8 cellular contexts compared by ENCODE assay signal in the genomic region with DNA sequence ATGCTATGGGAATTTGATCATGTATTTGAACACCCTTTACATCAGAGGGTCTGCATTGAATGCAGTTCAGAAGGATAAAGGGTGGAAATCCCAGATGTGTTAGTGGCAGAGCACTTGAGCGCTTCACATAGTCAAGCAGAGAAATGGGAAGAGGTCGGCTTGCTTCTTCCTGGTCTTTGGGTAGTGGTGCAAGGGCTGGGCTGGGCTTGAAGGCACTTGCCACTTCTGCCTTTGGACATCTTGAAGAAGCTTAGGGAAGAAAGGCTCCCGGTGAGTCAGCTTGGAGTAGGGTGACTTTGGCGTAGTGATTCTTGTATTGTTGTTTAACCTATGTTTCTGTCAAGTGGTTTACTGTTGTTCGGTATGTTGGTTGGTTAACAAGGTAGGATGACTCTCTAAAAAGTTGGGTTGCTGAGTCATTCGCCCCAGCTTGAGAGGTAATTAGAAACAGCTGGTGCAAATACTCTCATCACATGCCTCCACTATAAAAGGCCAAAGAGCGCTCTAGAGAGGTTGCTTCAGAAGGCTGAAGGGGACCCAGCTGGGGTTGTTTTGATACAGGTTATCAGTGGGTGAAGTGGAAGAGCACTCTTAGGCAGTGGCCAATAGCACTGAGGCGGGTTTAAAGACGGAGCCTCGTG. TPM values are rescaled to one million over a fixed set of nuclear protein-coding genes. Genes with fewer than 3 reads are reported as not detected.
DNase-seq lines count a peak whose midpoint lies in the region; ATAC-seq lines count a peak whose summit lies in the region.

No MANE protein-coding gene starts in this region.

- no peak overlapping the region for H2BK5ac ChIP-seq in mesenchymal stem cell (ENCODE audit: low read depth, low read length, poor library complexity, severe bottlenecking)

- peak overlapping the region; percentile 78 for H3K4me3 Mint-ChIP-seq in activated CD4-positive, alpha-beta T cell treated with anti-CD3 and anti-CD28 coated beads, Interleukin-2, amount 10 ng/mL, durations not matched to agents 7 days and 5 days
- peak overlapping the region; percentile 87 to 89 for H3K4me3 Mint-ChIP-seq in effector memory CD8-positive, alpha-beta T cell
- H3K4me3 Mint-ChIP-seq in stimulated activated effector memory CD8-positive, alpha-beta T cell treated with anti-CD3 and anti-CD28 coated beads, Interleukin-12 subunit alpha, Interleukin-12 subunit beta, amount 100 ng/mL, for 72 hours, result peak overlapping the region; percentile 79

- no peak overlapping the region for H4K91ac ChIP-seq in mesenchymal stem cell (ENCODE audit: low read length)

- peak overlapping the region in 1 of 2 experiments; percentile 71 for H2BK12ac ChIP-seq in mesenchymal stem cell (ENCODE audit: low read length in 2 of 2)

- peak overlapping the region; percentile 56 to 90 for H3K4me3 ChIP-seq in mesenchymal stem cell (ENCODE audit: insufficient read depth in 1 of 2, low read depth in 1 of 2, low read length in 2 of 2)

- H3K27ac Mint-ChIP-seq in activated CD4-positive, alpha-beta T cell treated with anti-CD3 and anti-CD28 coated beads, Interleukin-2, amount 10 ng/mL, durations not matched to agents 7 days and 5 days, result peak overlapping the region; percentile 82
- peak overlapping the region; percentile 82 to 84 for H3K27ac Mint-ChIP-seq in effector memory CD8-positive, alpha-beta T cell
- H3K27ac Mint-ChIP-seq in stimulated activated effector memory CD8-positive, alpha-beta T cell treated with anti-CD3 and anti-CD28 coated beads, Interleukin-12 subunit alpha, Interleukin-12 subunit beta, amount 100 ng/mL, for 72 hours, result peak overlapping the region; percentile 94

- H2BK15ac ChIP-seq in mesenchymal stem cell (ENCODE audit: low read depth, poor library complexity, severe bottlenecking), result no peak overlapping the region

- no peaks in the 10 kb centered on the region for H3K36me3 ChIP-seq in mesenchymal stem cell (ENCODE audit: control insufficient read depth in 1 of 2, insufficient read depth in 2 of 2, low read depth in 1 of 2, low read length in 2 of 2)

- H3K27me3 Mint-ChIP-seq in activated CD4-positive, alpha-beta T cell treated with anti-CD3 and anti-CD28 coated beads, Interleukin-2, amount 10 ng/mL, durations not matched to agents 7 days and 5 days, result no peaks in the 10 kb centered on the region
- no peaks in the 10 kb centered on the region for H3K27me3 Mint-ChIP-seq in effector memory CD8-positive, alpha-beta T cell

- H3K79me1 ChIP-seq in mesenchymal stem cell (replicated peaks; ENCODE audit: low read length, poor library complexity, severe bottlenecking), result peaks cover 9% of the 10 kb centered on the region

- no peak overlapping the region for H4K8ac ChIP-seq in mesenchymal stem cell (ENCODE audit: low read length)

- H3K27ac ChIP-seq in mesenchymal stem cell (ENCODE audit: low read length, poor library complexity, severe bottlenecking), result peak overlapping the region; percentile 77

- H3K23ac ChIP-seq in mesenchymal stem cell (ENCODE audit: low read length in 2 of 2), result no peak overlapping the region

- H3K18ac ChIP-seq in mesenchymal stem cell (ENCODE audit: low read depth in 1 of 2, low read length in 2 of 2), result peak overlapping the region; percentile 92 to 98

- WGBS in mesenchymal stem cell, result 2% methylated on average over 5 of the region's 10 CpGs

- no peaks in the 10 kb centered on the region for H3K9me3 ChIP-seq in mesenchymal stem cell (ENCODE audit: control insufficient read depth, low read length)

- peak overlapping the region; percentile 39 to 81 for H3K4ac ChIP-seq in mesenchymal stem cell (ENCODE audit: low read depth in 1 of 2, low read length in 2 of 2)

- peak; percentile 94 for DNase-seq in CD1c-positive myeloid dendritic cell (ENCODE audit: extremely low spot score)
- DNase-seq in NCI-H510A treated with DMSO at 0.1 percent for 48 hours (lab: John Stamatoyannopoulos, UW), result peak; percentile 86
- peak; percentile 44 for DNase-seq in activated CD4-positive, alpha-beta T cell treated with anti-CD3 and anti-CD28 coated beads, Interleukin-2, amount 10 ng/mL, durations not matched to agents 7 days and 5 days
- peak; percentile 21 to 33 (median 23) for DNase-seq in effector memory CD8-positive, alpha-beta T cell
- peak; percentile 92 for DNase-seq in mesenchymal stem cell
- peak; percentile 19 to 73 for DNase-seq in stimulated activated effector memory CD8-positive, alpha-beta T cell treated with anti-CD3 and anti-CD28 coated beads, Interleukin-12 subunit alpha, Interleukin-12 subunit beta, amount 100 ng/mL, for 72 hours (ENCODE audit: low spot score in 2 of 2)

- CTCF ChIA-PET in activated CD4-positive, alpha-beta T cell treated with anti-CD3 and anti-CD28 coated beads, Interleukin-2, amount 10 ng/mL, durations not matched to agents 7 days and 5 days (lab: Charles Lee), result interaction anchor here (0.9 to 1.6 kb wide), 5 partner anchors 10 to 226 kb away, joined by 3 to 6 read pairs (median 3); a partner anchor contains a TSS

- H3K4me1 ChIP-seq in mesenchymal stem cell (ENCODE audit: control insufficient read depth, insufficient read depth, low read depth, low read length), result peaks cover 10% of the 10 kb centered on the region

- peak overlapping the region in 1 of 2 experiments; percentile 35 for H3K14ac ChIP-seq in mesenchymal stem cell (ENCODE audit: low read length in 2 of 2)

- peaks cover 3% of the 10 kb centered on the region for H3K36me3 Mint-ChIP-seq in activated CD4-positive, alpha-beta T cell treated with anti-CD3 and anti-CD28 coated beads, Interleukin-2, amount 10 ng/mL, durations not matched to agents 7 days and 5 days (ENCODE audit: low read depth)
- peaks cover 15% of the 10 kb centered on the region for H3K36me3 Mint-ChIP-seq in effector memory CD8-positive, alpha-beta T cell (ENCODE audit: insufficient read depth)
- peaks cover 34% of the 10 kb centered on the region for H3K36me3 Mint-ChIP-seq in stimulated activated effector memory CD8-positive, alpha-beta T cell treated with anti-CD3 and anti-CD28 coated beads, Interleukin-12 subunit alpha, Interleukin-12 subunit beta, amount 100 ng/mL, for 72 hours

- no peak overlapping the region for H2BK120ac ChIP-seq in mesenchymal stem cell (ENCODE audit: low read depth, low read length)

- POLR2A ChIA-PET in activated CD4-positive, alpha-beta T cell treated with anti-CD3 and anti-CD28 coated beads, Interleukin-2, amount 10 ng/mL, durations not matched to agents 7 days and 5 days (lab: Charles Lee), result no interaction called here

- peaks cover 4% of the 10 kb centered on the region for H3K9me3 Mint-ChIP-seq in activated CD4-positive, alpha-beta T cell treated with anti-CD3 and anti-CD28 coated beads, Interleukin-2, amount 10 ng/mL, durations not matched to agents 7 days and 5 days
- no peaks in the 10 kb centered on the region for H3K9me3 Mint-ChIP-seq in effector memory CD8-positive, alpha-beta T cell
- H3K9me3 Mint-ChIP-seq in stimulated activated effector memory CD8-positive, alpha-beta T cell treated with anti-CD3 and anti-CD28 coated beads, Interleukin-12 subunit alpha, Interleukin-12 subunit beta, amount 100 ng/mL, for 72 hours, result no peaks in the 10 kb centered on the region

- H3K9ac ChIP-seq in mesenchymal stem cell (ENCODE audit: low read length), result peak overlapping the region; percentile 93

- H3K27me3 ChIP-seq in mesenchymal stem cell (ENCODE audit: control insufficient read depth in 1 of 2, insufficient read depth in 1 of 2, low read length in 2 of 2), result no peaks in the 10 kb centered on the region

- peaks cover 62% of the 10 kb centered on the region for H3K4me1 Mint-ChIP-seq in activated CD4-positive, alpha-beta T cell treated with anti-CD3 and anti-CD28 coated beads, Interleukin-2, amount 10 ng/mL, durations not matched to agents 7 days and 5 days
- H3K4me1 Mint-ChIP-seq in effector memory CD8-positive, alpha-beta T cell (ENCODE audit: low read depth in 2 of 2), result peaks cover 25 to 46% of the 10 kb centered on the region in 2 donors
- peaks cover 52% of the 10 kb centered on the region for H3K4me1 Mint-ChIP-seq in stimulated activated effector memory CD8-positive, alpha-beta T cell treated with anti-CD3 and anti-CD28 coated beads, Interleukin-12 subunit alpha, Interleukin-12 subunit beta, amount 100 ng/mL, for 72 hours

- ATAC-seq in GM19328 (IDR thresholded peaks at IDR 0.05; ENCODE audit: unreplicated experiment) (peak; percentile 34), HG03432 (IDR thresholded peaks at IDR 0.05; ENCODE audit: unreplicated experiment) (peak; percentile 42)
- ATAC-seq in effector memory CD8-positive, alpha-beta T cell (replicated peaks), result peak; percentile 28
- ATAC-seq in stimulated activated effector memory CD8-positive, alpha-beta T cell treated with anti-CD3 and anti-CD28 coated beads, Interleukin-12 subunit alpha, Interleukin-12 subunit beta, amount 100 ng/mL, for 72 hours, result peak; percentile 76

- H3K4me2 ChIP-seq in mesenchymal stem cell (ENCODE audit: low read length, poor library complexity, severe bottlenecking), result peak overlapping the region; percentile 72

- H2AK5ac ChIP-seq in mesenchymal stem cell (ENCODE audit: low read length, severe bottlenecking), result peak overlapping the region; percentile 56

- H2AFZ ChIP-seq in mesenchymal stem cell (ENCODE audit: low read depth, low read length), result no peak overlapping the region

RNA-seq across cellular contexts. Expression of a gene that starts 1.3 kb away (rescaled TPM):
- 10 to 100 TPM; 21.1 to 23.4 TPM for total RNA-seq in activated CD4-positive, alpha-beta T cell treated with anti-CD3 and anti-CD28 coated beads, Interleukin-2, amount 10 ng/mL, durations not matched to agents 7 days and 5 days
- polyA plus RNA-seq in mesenchymal stem cell (2013, experiment 1 of 2), result 34.9 TPM
- polyA plus RNA-seq in mesenchymal stem cell (2013, experiment 2 of 2), result 36.8 TPM

Comparison
In these comparisons a context has a peak if more than half of its experiments do, and no peak if none do; other contexts are left out.
1. Peak in every context shown above with its lines: DNase-seq, ATAC-seq, H3K4me3 ChIP-seq and H3K27ac ChIP-seq.
2. DNase-seq: peak in every context shown above with its lines; median percentile 94 in CD1c-positive myeloid dendritic cell; 92 in mesenchymal stem cell; 86 in NCI-H510A treated with DMSO at 0.1 percent for 48 hours; 46 in stimulated activated effector memory CD8-positive, alpha-beta T cell treated with anti-CD3 and anti-CD28 coated beads, Interleukin-12 subunit alpha, Interleukin-12 subunit beta, amount 100 ng/mL, for 72 hours; 44 in activated CD4-positive, alpha-beta T cell treated with anti-CD3 and anti-CD28 coated beads, Interleukin-2, amount 10 ng/mL, durations not matched to agents 7 days and 5 days; 23 in effector memory CD8-positive, alpha-beta T cell.